Comparison of ENCODE assay signal across 1 cellular context in the genomic region with DNA sequence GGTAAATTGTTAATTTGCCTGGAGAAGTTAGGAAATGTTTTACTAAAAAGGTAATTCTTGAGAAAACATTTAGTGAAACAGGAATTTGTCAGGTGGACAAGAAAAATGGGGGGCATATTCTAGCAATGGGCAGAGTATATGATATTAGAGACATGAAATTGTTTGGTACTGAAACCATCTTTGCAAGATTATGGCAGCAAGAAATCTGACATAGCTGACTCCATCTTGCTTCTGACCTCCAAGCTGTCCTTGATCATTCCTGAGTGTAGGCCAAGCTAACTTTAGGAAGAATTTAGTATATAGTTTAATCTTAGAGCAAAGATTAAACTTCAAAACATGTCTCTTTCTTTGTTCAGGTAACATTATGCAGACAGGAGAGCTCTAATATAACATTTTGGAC.
A peak's percentile ranks its signal among the peaks of the same experiment; 100 is the strongest.
TF ChIP-seq lines count a peak whose summit lies in the region.

No MANE protein-coding gene starts in this region.

TF ChIP-seq in K562, 482 proteins besides CTCF, POLR2A, EP300 and RAD21 (continued from another document):
- TF ChIP-seq, protein P1, sequence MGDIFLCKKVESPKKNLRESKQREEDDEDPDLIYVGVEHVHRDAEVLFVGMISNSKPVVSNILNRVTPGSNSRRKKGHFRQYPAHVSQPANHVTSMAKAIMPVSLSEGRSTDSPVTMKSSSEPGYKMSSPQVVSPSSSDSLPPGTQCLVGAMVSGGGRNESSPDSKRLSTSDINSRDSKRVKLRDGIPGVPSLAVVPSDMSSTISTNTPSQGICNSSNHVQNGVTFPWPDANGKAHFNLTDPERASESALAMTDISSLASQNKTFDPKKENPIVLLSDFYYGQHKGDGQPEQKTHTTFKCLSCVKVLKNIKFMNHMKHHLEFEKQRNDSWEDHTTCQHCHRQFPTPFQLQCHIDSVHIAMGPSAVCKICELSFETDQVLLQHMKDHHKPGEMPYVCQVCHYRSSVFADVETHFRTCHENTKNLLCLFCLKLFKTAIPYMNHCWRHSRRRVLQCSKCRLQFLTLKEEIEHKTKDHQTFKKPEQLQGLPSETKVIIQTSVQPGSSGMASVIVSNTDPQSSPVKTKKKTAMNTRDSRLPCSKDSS (IDR thresholded peaks at IDR 0.05; ENCODE audit: low read depth, partially characterized antibody) = no peak
- TF ChIP-seq ELF2 (CRISPR knock-in tag; IDR thresholded peaks at IDR 0.05) (no peak), SMARCA4 (IDR thresholded peaks at IDR 0.05) (no peak), RBM17 (IDR thresholded peaks at IDR 0.05; ENCODE audit: borderline replicate concordance, low read depth, low read length) (no peak), PRPF4 (IDR thresholded peaks at IDR 0.05; ENCODE audit: insufficient read depth, low read depth, low read length, poor library complexity, severe bottlenecking) (no peak), ZFPM2 (CRISPR knock-in tag; IDR thresholded peaks at IDR 0.05) (no peak), SAFB2 (IDR thresholded peaks at IDR 0.05; ENCODE audit: borderline replicate concordance, low read depth, low read length, severe bottlenecking) (no peak), RAD51 (IDR thresholded peaks at IDR 0.05; ENCODE audit: borderline replicate concordance, low read depth) (no peak), OTX1 (CRISPR knock-in tag; IDR thresholded peaks at IDR 0.05) (no peak), FOXM1 (IDR thresholded peaks at IDR 0.05; ENCODE audit: low read depth) (no peak), FOXM1 (CRISPR knock-in tag; IDR thresholded peaks at IDR 0.05; ENCODE audit: low read depth) (no peak), E2F3 (CRISPR knock-in tag; IDR thresholded peaks at IDR 0.05) (0 out of 2 replicates have a peak, but pooled peaks have one; percentile 23), MECOM (CRISPR knock-in tag; IDR thresholded peaks at IDR 0.05) (0 out of 2 replicates have a peak, but pooled peaks have one; percentile 16), ZNF3 (CRISPR knock-in tag; IDR thresholded peaks at IDR 0.05) (no peak), KDM4B (IDR thresholded peaks at IDR 0.05; ENCODE audit: borderline replicate concordance in 2 of 2, low read depth in 1 of 2) (no peak), DIDO1 (tag; IDR thresholded peaks at IDR 0.05; ENCODE audit: low read depth) (no peak), ZNF282 (CRISPR knock-in tag; IDR thresholded peaks at IDR 0.05) (no peak), GTF2F1 (IDR thresholded peaks at IDR 0.05; ENCODE audit: low read depth, low read length) (no peak), PHB2 (IDR thresholded peaks at IDR 0.05; ENCODE audit: low read depth) (no peak)
- TF ChIP-seq, protein P2, sequence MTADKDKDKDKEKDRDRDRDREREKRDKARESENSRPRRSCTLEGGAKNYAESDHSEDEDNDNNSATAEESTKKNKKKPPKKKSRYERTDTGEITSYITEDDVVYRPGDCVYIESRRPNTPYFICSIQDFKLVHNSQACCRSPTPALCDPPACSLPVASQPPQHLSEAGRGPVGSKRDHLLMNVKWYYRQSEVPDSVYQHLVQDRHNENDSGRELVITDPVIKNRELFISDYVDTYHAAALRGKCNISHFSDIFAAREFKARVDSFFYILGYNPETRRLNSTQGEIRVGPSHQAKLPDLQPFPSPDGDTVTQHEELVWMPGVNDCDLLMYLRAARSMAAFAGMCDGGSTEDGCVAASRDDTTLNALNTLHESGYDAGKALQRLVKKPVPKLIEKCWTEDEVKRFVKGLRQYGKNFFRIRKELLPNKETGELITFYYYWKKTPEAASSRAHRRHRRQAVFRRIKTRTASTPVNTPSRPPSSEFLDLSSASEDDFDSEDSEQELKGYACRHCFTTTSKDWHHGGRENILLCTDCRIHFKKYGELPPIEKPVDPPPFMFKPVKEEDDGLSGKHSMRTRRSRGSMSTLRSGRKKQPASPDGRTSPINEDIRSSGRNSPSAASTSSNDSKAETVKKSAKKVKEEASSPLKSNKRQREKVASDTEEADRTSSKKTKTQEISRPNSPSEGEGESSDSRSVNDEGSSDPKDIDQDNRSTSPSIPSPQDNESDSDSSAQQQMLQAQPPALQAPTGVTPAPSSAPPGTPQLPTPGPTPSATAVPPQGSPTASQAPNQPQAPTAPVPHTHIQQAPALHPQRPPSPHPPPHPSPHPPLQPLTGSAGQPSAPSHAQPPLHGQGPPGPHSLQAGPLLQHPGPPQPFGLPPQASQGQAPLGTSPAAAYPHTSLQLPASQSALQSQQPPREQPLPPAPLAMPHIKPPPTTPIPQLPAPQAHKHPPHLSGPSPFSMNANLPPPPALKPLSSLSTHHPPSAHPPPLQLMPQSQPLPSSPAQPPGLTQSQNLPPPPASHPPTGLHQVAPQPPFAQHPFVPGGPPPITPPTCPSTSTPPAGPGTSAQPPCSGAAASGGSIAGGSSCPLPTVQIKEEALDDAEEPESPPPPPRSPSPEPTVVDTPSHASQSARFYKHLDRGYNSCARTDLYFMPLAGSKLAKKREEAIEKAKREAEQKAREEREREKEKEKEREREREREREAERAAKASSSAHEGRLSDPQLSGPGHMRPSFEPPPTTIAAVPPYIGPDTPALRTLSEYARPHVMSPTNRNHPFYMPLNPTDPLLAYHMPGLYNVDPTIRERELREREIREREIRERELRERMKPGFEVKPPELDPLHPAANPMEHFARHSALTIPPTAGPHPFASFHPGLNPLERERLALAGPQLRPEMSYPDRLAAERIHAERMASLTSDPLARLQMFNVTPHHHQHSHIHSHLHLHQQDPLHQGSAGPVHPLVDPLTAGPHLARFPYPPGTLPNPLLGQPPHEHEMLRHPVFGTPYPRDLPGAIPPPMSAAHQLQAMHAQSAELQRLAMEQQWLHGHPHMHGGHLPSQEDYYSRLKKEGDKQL (CRISPR knock-in tag; IDR thresholded peaks at IDR 0.05; ENCODE audit: borderline replicate concordance) = no peak
